9 cellular contexts compared by ENCODE assay signal in the genomic region with DNA sequence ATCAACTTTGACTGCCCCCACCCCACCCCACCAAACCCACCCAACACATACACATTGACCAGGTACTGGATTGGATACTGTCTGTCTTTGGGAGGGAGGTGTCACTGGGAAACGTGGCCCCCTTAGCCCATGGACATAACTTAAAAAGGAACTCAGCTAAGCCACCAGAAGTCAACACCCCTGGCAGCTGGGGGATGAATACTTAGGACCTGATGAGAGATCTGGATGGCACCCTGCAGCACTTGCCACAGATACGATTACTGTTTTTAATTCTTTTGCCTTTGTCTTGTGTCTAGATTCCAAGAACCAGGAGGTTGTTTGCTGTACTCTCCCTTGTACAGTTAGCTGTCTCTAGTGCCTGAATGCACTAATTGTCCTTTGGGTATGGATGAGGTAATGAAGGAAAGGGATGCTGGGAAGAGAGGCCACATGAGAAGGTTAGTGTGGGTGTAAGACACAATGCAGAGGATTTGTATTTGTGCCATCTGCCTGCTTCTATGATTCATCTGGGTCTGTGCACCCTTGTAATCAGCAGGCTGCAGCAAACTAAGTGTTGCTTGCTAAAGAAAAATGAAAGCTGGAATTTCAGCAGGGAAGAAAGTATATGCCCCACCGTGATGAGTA.
DNase-seq lines count a peak whose midpoint lies in the region; ATAC-seq, FAIRE-seq and TF ChIP-seq lines count a peak whose summit lies in the region.
"Had no signal": no experiment of that assay in that cellular context is flagged by ENCODE, and none has a peak within 500 bp of the region (broad histone marks: within the 10 kb centered on the region; RNA-seq: fewer than 3 reads in every experiment).

No MANE protein-coding gene starts in this region.

- H3K9me3 ChIP-seq in endothelial cell of umbilical vein (replicated peaks; ENCODE audit: control insufficient read depth, insufficient read depth, low read length): no peaks in the 10 kb centered on the region
- no peaks in the 10 kb centered on the region for H3K9me3 ChIP-seq in muscle layer of duodenum (ENCODE audit: control insufficient read depth in 1 of 2, low read length in 2 of 2)

- no peak overlapping the region for H3K27ac ChIP-seq in endothelial cell of umbilical vein (ENCODE audit: insufficient read depth, low read depth, low read length)
- peak overlapping the region; percentile 0 for H3K27ac ChIP-seq in muscle layer of duodenum (ENCODE audit: low read length)

- dilution Hi-C loops in endothelial cell of umbilical vein (cut with MboI; ENCODE audit: extremely low pct_ligation_motif_present, low sequenced_read_pairs): no loop called here

- intact Hi-C loops in endothelial cell of umbilical vein (cut with micrococcal nuclease) (no loop called here), left colon (cut with DNase I, micrococcal nuclease) (no loop called here)

- no peak overlapping the region for H2AFZ ChIP-seq in endothelial cell of umbilical vein (ENCODE audit: low read depth, low read length)

- CTCF ChIA-PET in endothelial cell of umbilical vein (lab: Charles Lee): interaction anchor here (1.9 kb wide), 1 partner anchor 11 kb away, joined by 8 read pairs; no protein-coding TSS in a partner anchor

- no peak for TF ChIP-seq POLR2A in endothelial cell of umbilical vein (IDR thresholded peaks at IDR 0.05; ENCODE audit: low read depth, low read length)

- DNase-seq in Ammon's horn (ENCODE audit: low spot score) (peak; percentile 94), NCI-H226 (peak; percentile 70), endothelial cell of umbilical vein (ENCODE audit: low read depth, low spot score) (peak; percentile 48), left colon (no peak)
- DNase-seq: activated T-cell treated with anti-CD3 and anti-CD28 coated beads, Interleukin-2, amount 50 U/mL, for 48 hours had no signal

- H3K27me3 ChIP-seq in endothelial cell of umbilical vein (ENCODE audit: control insufficient read depth in 2 of 2, insufficient read depth in 2 of 2, low read length in 2 of 2) (no peaks in the 10 kb centered on the region), muscle layer of duodenum (ENCODE audit: low read depth, low read length) (no peaks in the 10 kb centered on the region)

- H3K36me3 ChIP-seq in endothelial cell of umbilical vein (ENCODE audit: control insufficient read depth in 2 of 2, extremely low read depth in 1 of 2, insufficient read depth in 2 of 2, low read length in 2 of 2): no peaks in the 10 kb centered on the region
- no peaks in the 10 kb centered on the region for H3K36me3 ChIP-seq in muscle layer of duodenum (ENCODE audit: control insufficient read depth in 1 of 2, insufficient read depth in 2 of 2, low read length in 2 of 2)

- H3K9ac ChIP-seq in endothelial cell of umbilical vein (replicated peaks; ENCODE audit: extremely low read depth, insufficient read depth, low read length): no peak overlapping the region

- BruUV-seq in endothelial cell of umbilical vein (replicated peaks; lab: Mats Ljungman, UMichigan): no TSS peak

- TF ChIP-seq CTCF in endothelial cell of umbilical vein (IDR thresholded peaks at IDR 0.05; ENCODE audit: extremely low read depth in 1 of 2, insufficient read depth in 1 of 2, low read depth in 1 of 2, low read length in 2 of 2): no peak

- H3K4me1 ChIP-seq in endothelial cell of umbilical vein (ENCODE audit: control insufficient read depth, extremely low read depth, insufficient read depth, low read length): no peaks in the 10 kb centered on the region
- no peaks in the 10 kb centered on the region for H3K4me1 ChIP-seq in muscle layer of duodenum (ENCODE audit: control insufficient read depth in 1 of 2, insufficient read depth in 2 of 2, low read length in 2 of 2)

- FAIRE-seq in endothelial cell of umbilical vein (lab: Jason Lieb, UNC): no peak

- H3K4me2 ChIP-seq in endothelial cell of umbilical vein (ENCODE audit: insufficient read depth, low read length): no peak overlapping the region

- ATAC-seq in GM18909 (IDR thresholded peaks at IDR 0.05; ENCODE audit: poor library complexity, unreplicated experiment) (no peak), HG03159 (IDR thresholded peaks at IDR 0.05; ENCODE audit: unreplicated experiment) (no peak), left colon (no peak), HG03039 (IDR thresholded peaks at IDR 0.05; ENCODE audit: unreplicated experiment) (no peak)

- H3K9me1 ChIP-seq in endothelial cell of umbilical vein (replicated peaks; ENCODE audit: control insufficient read depth, extremely low read depth, insufficient read depth, low read length): no peaks in the 10 kb centered on the region

- H3K4me3 ChIP-seq in endothelial cell of umbilical vein (replicated peaks in 1 of 3; ENCODE audit: insufficient read depth in 1 of 3, low read depth in 1 of 3, low read length in 3 of 3) (no peak overlapping the region), muscle layer of duodenum (ENCODE audit: low read depth in 1 of 2, low read length in 2 of 2) (no peak overlapping the region)

- POLR2A ChIA-PET in endothelial cell of umbilical vein (lab: Charles Lee): no interaction called here

- H3K79me2 ChIP-seq in endothelial cell of umbilical vein (ENCODE audit: control insufficient read depth, insufficient read depth, low read length): no peaks in the 10 kb centered on the region

- no peaks in the 10 kb centered on the region for H4K20me1 ChIP-seq in endothelial cell of umbilical vein (replicated peaks; ENCODE audit: control insufficient read depth, extremely low read depth, insufficient read depth, low read length)

TF ChIP-seq in endothelial cell of umbilical vein, 7 proteins besides CTCF, POLR2A, EP300 and RAD21:
- TF ChIP-seq, protein P1, sequence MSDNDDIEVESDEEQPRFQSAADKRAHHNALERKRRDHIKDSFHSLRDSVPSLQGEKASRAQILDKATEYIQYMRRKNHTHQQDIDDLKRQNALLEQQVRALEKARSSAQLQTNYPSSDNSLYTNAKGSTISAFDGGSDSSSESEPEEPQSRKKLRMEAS (IDR thresholded peaks at IDR 0.05; ENCODE audit: insufficient read depth, insufficient read length): no peak
- TF ChIP-seq JUN (IDR thresholded peaks at IDR 0.05; ENCODE audit: borderline replicate concordance, insufficient read depth, insufficient read length, low read depth): no peak
- TF ChIP-seq GATA2 (IDR thresholded peaks at IDR 0.05; ENCODE audit: insufficient read depth, insufficient read length, low read depth, low read length): no peak
- TF ChIP-seq MYC (IDR thresholded peaks at IDR 0.05; ENCODE audit: low read depth, low read length): no peak
- TF ChIP-seq FOS (IDR thresholded peaks at IDR 0.05; ENCODE audit: borderline replicate concordance, insufficient read depth, low read length): no peak
- no peak for TF ChIP-seq EZH2 (IDR thresholded peaks at IDR 0.05; ENCODE audit: borderline replicate concordance, low read depth, low read length, severe bottlenecking)
- TF ChIP-seq POLR2AphosphoS5 (IDR thresholded peaks at IDR 0.05; ENCODE audit: insufficient read depth, low read depth, low read length): no peak

Comparison
In these comparisons a context has a peak if more than half of its experiments do, and no peak if none do; other contexts are left out.
1. DNase-seq: peak in Ammon's horn (single experiment), NCI-H226 (single experiment) and endothelial cell of umbilical vein (single experiment); none in left colon (0 of 2).